In genomic region chr2:22867921-22868320, GRCh38 we compare ENCODE assay signal across 20 cellular contexts.
"Had no signal": no experiment of that assay in that cellular context is flagged by ENCODE, and none has a peak within 500 bp of the region (broad histone marks: within the 10 kb centered on the region; RNA-seq: fewer than 3 reads in every experiment).

No MANE protein-coding gene starts in this region.

- H3K4me3 ChIP-seq: breast epithelium had no signal

- DNase-seq: activated CD4-positive, alpha-beta T cell treated with anti-CD3 and anti-CD28 coated beads for 4 hours; activated CD8-positive, alpha-beta memory T cell treated with anti-CD3 and anti-CD28 coated beads, Interleukin-2, amount 50 U/mL, for 4 hours; activated CD8-positive, alpha-beta T cell treated with anti-CD3 and anti-CD28 coated beads for 36 hours; activated naive CD4-positive, alpha-beta T cell treated with anti-CD3 and anti-CD28 coated beads, Interleukin-2, amount 50 U/mL, for 16 hours; activated T-cell treated with anti-CD3 and anti-CD28 coated beads, Interleukin-2, amount 50 U/mL, for 1 hour; aorta; IMR-90; Kasumi-1; KBM-7; NCI-H1105 treated with DMSO at 0.1 percent for 48 hours; NCI-H1436 treated with DMSO at 0.1 percent for 48 hours; NCI-H187 treated with DMSO at 0.1 percent for 48 hours; NCI-H2081 treated with DMSO at 0.1 percent for 48 hours; NCI-H526; NCI-H82; PC-3; SHP77 treated with DMSO at 0.1 percent for 48 hours had no signal

- H3K27me3 Mint-ChIP-seq: activated CD8-positive, alpha-beta T cell treated with anti-CD3 and anti-CD28 coated beads for 36 hours had no signal

- H3K4me3 Mint-ChIP-seq: activated CD8-positive, alpha-beta T cell treated with anti-CD3 and anti-CD28 coated beads for 36 hours; T-helper 1 cell treated with Interleukin-12 subunit alpha and Interleukin-12 subunit beta and Interleukin-4 antibody, amounts not matched to agents 30 μg/mL and 1 μg/mL, for 36 hours had no signal

- H3K27ac Mint-ChIP-seq: activated CD8-positive, alpha-beta T cell treated with anti-CD3 and anti-CD28 coated beads for 36 hours; T-helper 1 cell treated with Interleukin-12 subunit alpha and Interleukin-12 subunit beta and Interleukin-4 antibody, amounts not matched to agents 30 μg/mL and 1 μg/mL, for 36 hours had no signal

- H3K9me3 Mint-ChIP-seq: activated CD8-positive, alpha-beta T cell treated with anti-CD3 and anti-CD28 coated beads for 36 hours; T-helper 1 cell treated with Interleukin-12 subunit alpha and Interleukin-12 subunit beta and Interleukin-4 antibody, amounts not matched to agents 30 μg/mL and 1 μg/mL, for 36 hours had no signal

- ATAC-seq: activated CD4-positive, CD25-positive, alpha-beta regulatory T cell treated with anti-CD3 and anti-CD28 coated beads, Interleukin-2, amount 50 U/mL, for 24 hours; activated CD8-positive, alpha-beta T cell treated with anti-CD3 and anti-CD28 coated beads for 36 hours; PC-3 had no signal
